In genomic region chr12:85575115-85576096, GRCh38 we compare ENCODE assay signal across 8 cellular contexts.
A peak's percentile ranks its signal among the peaks of the same experiment; 100 is the strongest.
DNase-seq lines count a peak whose midpoint lies in the region; ATAC-seq and TF ChIP-seq lines count a peak whose summit lies in the region.

No MANE protein-coding gene starts in this region.

- no peak overlapping the region for H3K4me3 ChIP-seq in adrenal gland
- no peak overlapping the region for H3K4me3 ChIP-seq in spleen

- ATAC-seq in GM19455 (IDR thresholded peaks at IDR 0.05; ENCODE audit: unreplicated experiment) (peak; percentile 97), HG03354 (IDR thresholded peaks at IDR 0.05; ENCODE audit: poor library complexity, severe bottlenecking, unreplicated experiment) (peak; percentile 99)

- TF ChIP-seq POLR2A in adrenal gland (IDR thresholded peaks at IDR 0.05) (no peak), spleen (IDR thresholded peaks at IDR 0.05) (no peak)

- H3K36me3 ChIP-seq in adrenal gland (replicated peaks in 1 of 2) (no peaks in the 10 kb centered on the region), spleen (no peaks in the 10 kb centered on the region)

- TF ChIP-seq CTCF in adrenal gland (IDR thresholded peaks at IDR 0.05) (peak; percentile 45 to 75 (median 72)), spleen (IDR thresholded peaks at IDR 0.05 in 8 of 11, conservative IDR thresholded peaks at IDR 0.05 in 3 of 11) (peak in 9 of 11 experiments; percentile 29 to 59 (median 46))

- H3K27ac ChIP-seq in adrenal gland = no peak overlapping the region
- no peak overlapping the region for H3K27ac ChIP-seq in spleen

- intact Hi-C loops in adrenal gland (cut with DNase I) = loop anchor here in 1 of 2 donors (10.0 kb wide), 1 partner anchor 289 kb away; no protein-coding TSS in a partner anchor
- intact Hi-C loops in spleen (cut with DNase I; ENCODE audit: low total_unique reads) = loop anchor here (10.0 kb wide), 1 partner anchor 299 kb away; the partner anchor contains the start of gene NTS

- DNase-seq in ELF-1 (ENCODE audit: low read depth, low spot score) = peak; percentile 69
- DNase-seq in NCI-H345 (lab: John Stamatoyannopoulos, UW) = peak; percentile 56
- peak; percentile 38 to 82 (median 53) for DNase-seq in adrenal gland
- peak; percentile 16 for DNase-seq in hepatic stellate cell (ENCODE audit: low spot score)
- no peak for DNase-seq in spleen
- no peak for DNase-seq in stimulated activated CD4-positive, alpha-beta T cell treated with anti-CD3 and anti-CD28 coated beads, Interleukin-4, amount 100 ng/mL, for 1 hour

- H3K9me3 ChIP-seq in adrenal gland (replicated peaks in 1 of 3) = no peaks in the 10 kb centered on the region
- no peaks in the 10 kb centered on the region for H3K9me3 ChIP-seq in spleen

- H3K4me1 ChIP-seq in adrenal gland (replicated peaks in 1 of 2) = no peaks in the 10 kb centered on the region
- no peaks in the 10 kb centered on the region for H3K4me1 ChIP-seq in spleen

- H3K27me3 ChIP-seq in adrenal gland (no peaks in the 10 kb centered on the region), spleen (replicated peaks in 1 of 7) (no peaks in the 10 kb centered on the region)

- 41 to 53% (median 49%) methylated on average over 7 of the region's 7 CpGs for WGBS in adrenal gland, 4 donors
- WGBS in spleen, 5 donors = 50 to 61% (median 52%) methylated on average over 7 of the region's 7 CpGs

Comparison
In these comparisons a context has a peak if more than half of its experiments do, and no peak if none do; other contexts are left out.
1. DNase-seq: peak in ELF-1 (single experiment), NCI-H345 (single experiment), adrenal gland (7 of 7) and hepatic stellate cell (single experiment); none in spleen (single experiment) and stimulated activated CD4-positive, alpha-beta T cell treated with anti-CD3 and anti-CD28 coated beads, Interleukin-4, amount 100 ng/mL, for 1 hour (single experiment).